9 cellular contexts compared by ENCODE assay signal in the genomic region with DNA sequence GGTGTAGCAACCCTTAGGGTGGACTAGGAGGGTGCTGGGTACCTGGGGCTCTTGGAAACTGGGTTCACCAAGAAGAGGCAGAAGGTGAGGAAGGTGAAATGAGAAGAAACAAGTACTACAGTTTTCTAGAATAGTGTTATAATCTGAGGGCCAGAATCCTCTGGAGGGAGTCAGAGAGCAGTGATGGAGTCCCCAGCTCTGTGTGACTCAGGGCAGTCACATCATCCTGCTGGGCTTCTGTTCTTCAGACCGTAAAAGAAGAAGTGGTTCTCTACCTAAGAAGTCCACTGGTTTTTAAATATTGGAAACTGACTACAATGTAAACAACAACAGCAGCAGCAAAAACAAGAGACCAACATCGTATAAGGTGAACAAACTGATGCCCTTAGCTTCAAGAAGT.
A peak's percentile ranks its signal among the peaks of the same experiment; 100 is the strongest.
DNase-seq lines count a peak whose midpoint lies in the region; ATAC-seq and TF ChIP-seq lines count a peak whose summit lies in the region.
"Had no signal": no experiment of that assay in that cellular context is flagged by ENCODE, and none has a peak within 500 bp of the region (broad histone marks: within the 10 kb centered on the region; RNA-seq: fewer than 3 reads in every experiment).

No MANE protein-coding gene starts in this region.

- H3K36me3 ChIP-seq in DND-41 (ENCODE audit: insufficient read depth, low read length) (no peaks in the 10 kb centered on the region), WERI-Rb-1 (no peaks in the 10 kb centered on the region), upper lobe of left lung (no peaks in the 10 kb centered on the region), esophagus muscularis mucosa (peaks cover 0 to 4% (median 0%) of the 10 kb centered on the region in 4 donors)

- DNase-seq in DND-41 (no peak), WERI-Rb-1 (no peak), left kidney (ENCODE audit: low read depth, low spot score) (peak; percentile 48), upper lobe of left lung (no peak), NCI-H524 (lab: John Stamatoyannopoulos, UW) (no peak), esophagus muscularis mucosa (ENCODE audit: extremely low spot score) (no peak)
- no peak for DNase-seq in activated CD4-positive, CD25-positive, alpha-beta regulatory T cell (lab: John Stamatoyannopoulos, UW)
- DNase-seq: activated T-cell treated with anti-CD3 and anti-CD28 coated beads, Interleukin-2, amount 50 U/mL, for 4 hours had no signal

- H3K9ac ChIP-seq in DND-41 (ENCODE audit: low read depth, low read length), result no peak overlapping the region

- 68 to 85% methylated on average over 2 of the region's 2 CpGs for WGBS in upper lobe of left lung, 2 donors
- WGBS in esophagus muscularis mucosa, result 92% methylated on average over 2 of the region's 2 CpGs

- no peaks in the 10 kb centered on the region for H3K79me2 ChIP-seq in DND-41 (ENCODE audit: insufficient read depth, low read length)

- TF ChIP-seq EP300 in upper lobe of left lung (IDR thresholded peaks at IDR 0.05) (no peak), esophagus muscularis mucosa (IDR thresholded peaks at IDR 0.05) (no peak)

- no peak overlapping the region for H3K4me2 ChIP-seq in DND-41 (ENCODE audit: insufficient read depth, low read length)

- no peaks in the 10 kb centered on the region for H4K20me1 ChIP-seq in DND-41 (ENCODE audit: insufficient read depth, low read length)

- TF ChIP-seq POLR2A in upper lobe of left lung (IDR thresholded peaks at IDR 0.05) (no peak), esophagus muscularis mucosa (IDR thresholded peaks at IDR 0.05; ENCODE audit: low read depth) (no peak)

- ATAC-seq in DND-41 (ENCODE audit: insufficient read depth, low read depth) (no peak), GM21737 (IDR thresholded peaks at IDR 0.05; ENCODE audit: unreplicated experiment) (peak; percentile 41), upper lobe of left lung (ENCODE audit: low FRiP score in 2 of 2) (no peak)

- H3K9me3 ChIP-seq in DND-41 (ENCODE audit: insufficient read depth, low read length, severe bottlenecking), result no peaks in the 10 kb centered on the region
- H3K9me3 ChIP-seq in WERI-Rb-1 (ENCODE audit: severe bottlenecking), result no peaks in the 10 kb centered on the region
- H3K9me3 ChIP-seq in upper lobe of left lung, result no peaks in the 10 kb centered on the region
- H3K9me3 ChIP-seq in esophagus muscularis mucosa, result no peaks in the 10 kb centered on the region

- TF ChIP-seq CTCF in DND-41 (IDR thresholded peaks at IDR 0.05; ENCODE audit: borderline replicate concordance, extremely low read depth, low read length, poor library complexity, severe bottlenecking) (peak; percentile 36), WERI-Rb-1 (IDR thresholded peaks at IDR 0.05; ENCODE audit: low read depth, low read length) (0 out of 2 replicates have a peak, but pooled peaks have one; percentile 24), upper lobe of left lung (IDR thresholded peaks at IDR 0.05) (no peak), esophagus muscularis mucosa (IDR thresholded peaks at IDR 0.05) (no peak)

- peaks cover 27% of the 10 kb centered on the region for H3K4me1 ChIP-seq in DND-41 (ENCODE audit: insufficient read depth, low read length)
- peaks cover 20% of the 10 kb centered on the region in 4 donors for H3K4me1 ChIP-seq in upper lobe of left lung
- peaks cover 21 to 22% (median 21%) of the 10 kb centered on the region in 4 donors for H3K4me1 ChIP-seq in esophagus muscularis mucosa

- H3K27me3 ChIP-seq in DND-41 (ENCODE audit: insufficient read depth, low read length, poor library complexity), result no peaks in the 10 kb centered on the region
- H3K27me3 ChIP-seq in WERI-Rb-1 (ENCODE audit: insufficient read depth, low read depth, severe bottlenecking), result no peaks in the 10 kb centered on the region
- no peaks in the 10 kb centered on the region for H3K27me3 ChIP-seq in upper lobe of left lung
- H3K27me3 ChIP-seq in esophagus muscularis mucosa, result no peaks in the 10 kb centered on the region

- intact Hi-C loops in esophagus muscularis mucosa (cut with DNase I), result loop anchor here (10.0 kb wide), 1 partner anchor 411 kb away; no protein-coding TSS in a partner anchor

- H2AFZ ChIP-seq in DND-41 (ENCODE audit: low read depth, low read length), result 0 out of 2 replicates have a peak overlapping the region, but pooled peaks have one; percentile 29

- H3K27ac ChIP-seq in DND-41 (ENCODE audit: low read length) (no peak overlapping the region), WERI-Rb-1 (no peak overlapping the region), upper lobe of left lung (no peak overlapping the region), esophagus muscularis mucosa (replicated peaks in 1 of 4) (no peak overlapping the region)

- H3K4me3 ChIP-seq in DND-41 (ENCODE audit: low read depth in 1 of 2, low read length in 2 of 2) (no peak overlapping the region), WERI-Rb-1 (ENCODE audit: low read depth, low read length) (no peak overlapping the region), upper lobe of left lung (no peak overlapping the region), esophagus muscularis mucosa (no peak overlapping the region)

Comparison
In these comparisons a context has a peak if more than half of its experiments do, and no peak if none do; other contexts are left out.
1. CTCF ChIP-seq: peak in DND-41 (single experiment) and WERI-Rb-1 (single experiment); none in upper lobe of left lung (0 of 6) and esophagus muscularis mucosa (0 of 3).